In genomic region chr1:187551061-187551460, GRCh38 we compare ENCODE assay signal across 1 cellular context.
TF ChIP-seq lines count a peak whose summit lies in the region.

No MANE protein-coding gene starts in this region.

TF ChIP-seq in H1, 55 proteins besides CTCF, POLR2A, EP300 and RAD21:
- no peak for TF ChIP-seq CTBP2 (IDR thresholded peaks at IDR 0.05; ENCODE audit: borderline replicate concordance, insufficient read depth, insufficient read length, low read length)
- TF ChIP-seq EZH2 (IDR thresholded peaks at IDR 0.05; ENCODE audit: low read depth, low read length, severe bottlenecking): no peak
- no peak for TF ChIP-seq NANOG (IDR thresholded peaks at IDR 0.05; ENCODE audit: insufficient read depth, low read depth, low read length, poor library complexity, severe bottlenecking)
- TF ChIP-seq MAX (IDR thresholded peaks at IDR 0.05): no peak
- TF ChIP-seq POU5F1 (IDR thresholded peaks at IDR 0.05; ENCODE audit: low read depth, low read length): no peak
- no peak for TF ChIP-seq E2F6 (IDR thresholded peaks at IDR 0.05)
- no peak for TF ChIP-seq BCL11A (IDR thresholded peaks at IDR 0.05; ENCODE audit: low read depth in 2 of 2, low read length in 2 of 2)
- no peak for TF ChIP-seq JUND (IDR thresholded peaks at IDR 0.05; ENCODE audit: low read length)
- TF ChIP-seq SIRT6 (IDR thresholded peaks at IDR 0.05; ENCODE audit: low read length): no peak
- TF ChIP-seq KDM4A (IDR thresholded peaks at IDR 0.05; ENCODE audit: low read depth, low read length, severe bottlenecking): no peak
- TF ChIP-seq RBBP5 (IDR thresholded peaks at IDR 0.05; ENCODE audit: borderline replicate concordance, low read depth, low read length): no peak
- no peak for TF ChIP-seq NRF1 (IDR thresholded peaks at IDR 0.05; ENCODE audit: low read depth, low read length)
- TF ChIP-seq ATF2 (IDR thresholded peaks at IDR 0.05; ENCODE audit: low read length): no peak
